9 cellular contexts compared by ENCODE assay signal in the genomic region with DNA sequence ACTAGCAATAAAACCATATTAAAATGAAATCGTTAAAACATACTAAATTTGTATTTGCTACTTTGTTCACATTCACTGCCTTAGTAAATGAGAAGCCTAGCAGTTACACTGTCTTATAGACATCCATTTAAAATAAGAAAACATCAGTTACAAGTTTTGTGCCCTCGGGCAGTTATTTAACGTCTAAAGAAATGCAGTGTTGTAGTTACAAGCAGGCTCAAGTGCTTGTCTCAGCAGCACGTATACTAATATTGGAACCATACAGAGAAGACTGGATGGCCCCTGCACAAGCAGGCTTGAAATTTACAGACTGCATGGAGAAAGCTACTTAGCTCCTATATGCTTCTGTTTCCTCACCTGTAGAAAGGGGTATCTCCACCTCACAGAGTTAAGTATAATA.
"Had no signal": no experiment of that assay in that cellular context is flagged by ENCODE, and none has a peak within 500 bp of the region (broad histone marks: within the 10 kb centered on the region; RNA-seq: fewer than 3 reads in every experiment).

No MANE protein-coding gene starts in this region.

- H3K36me3 ChIP-seq: HAP-1 had no signal

- H3K9ac ChIP-seq: GM23248 had no signal

- H3K4me3 ChIP-seq: GM23248, HAP-1 had no signal

- H3K9me3 ChIP-seq: HAP-1 had no signal

- ATAC-seq: HCT116, HepG2 had no signal

- FAIRE-seq: HepG2 had no signal

- H3K27ac ChIP-seq: GM23248, HL-60 had no signal

- DNase-seq: GM23248, GOT3, H7, HFFc6, KBM-7 had no signal
